Comparison of ENCODE assay signal across 1 cellular context in genomic region chr1:23825076-23825761, GRCh38.
TF ChIP-seq lines count a peak whose summit lies in the region.

Gene HMGCL, minus strand, starts transcription at chr1:23825429. Its CDS starts 14 bp downstream, at chr1:23825415.

TF ChIP-seq in K562, 482 proteins besides CTCF, POLR2A, EP300 and RAD21 (continued from another document and continues in another):
- no peak for TF ChIP-seq MGA (IDR thresholded peaks at IDR 0.05)
- TF ChIP-seq SREBF1 (IDR thresholded peaks at IDR 0.05; ENCODE audit: borderline replicate concordance, low read depth, low read length) = no peak
- TF ChIP-seq SP1 (CRISPR knock-in tag; IDR thresholded peaks at IDR 0.05) = peak; percentile 76
- no peak for TF ChIP-seq PCBP2 (IDR thresholded peaks at IDR 0.05; ENCODE audit: low read depth, low read length, poor library complexity, severe bottlenecking)
- no peak for TF ChIP-seq XRCC4 (IDR thresholded peaks at IDR 0.05; ENCODE audit: extremely low read depth, insufficient read depth, insufficient read length)
- peak; percentile 62 for TF ChIP-seq REST (CRISPR knock-in tag; IDR thresholded peaks at IDR 0.05; ENCODE audit: low read depth)
- TF ChIP-seq ZMIZ1 (IDR thresholded peaks at IDR 0.05; ENCODE audit: low read depth in 2 of 2, low read length in 2 of 2) = no peak
- no peak for TF ChIP-seq ZNF518B (CRISPR knock-in tag; IDR thresholded peaks at IDR 0.05)
- no peak for TF ChIP-seq PTBP1 (IDR thresholded peaks at IDR 0.05; ENCODE audit: low read depth, low read length)
- TF ChIP-seq SMAD3 (CRISPR knock-in tag; conservative IDR thresholded peaks at IDR 0.05) = no peak
- TF ChIP-seq MECOM (CRISPR knock-in tag; IDR thresholded peaks at IDR 0.05) = no peak
- no peak for TF ChIP-seq CGGBP1 (CRISPR knock-in tag; IDR thresholded peaks at IDR 0.05)
- no peak; a peak in 1 of 4 replicates for TF ChIP-seq SIX5 (IDR thresholded peaks at IDR 0.05; ENCODE audit: borderline replicate concordance in 1 of 2, insufficient read depth in 1 of 2, low read depth in 1 of 2, low read length in 2 of 2)
- TF ChIP-seq ELF4 (CRISPR knock-in tag; IDR thresholded peaks at IDR 0.05) = no peak
- peak in 1 of 2 experiments; percentile 30; a peak in 2 of 4 replicates for TF ChIP-seq NRF1 (conservative IDR thresholded peaks at IDR 0.05 in 1 of 2, IDR thresholded peaks at IDR 0.05 in 1 of 2)
- TF ChIP-seq FOS (IDR thresholded peaks at IDR 0.05; ENCODE audit: extremely low read depth, insufficient read length) = no peak
- TF ChIP-seq GATA2 (CRISPR knock-in tag; IDR thresholded peaks at IDR 0.05) = no peak
- no peak for TF ChIP-seq HDGF (IDR thresholded peaks at IDR 0.05)
- TF ChIP-seq KDM4B (IDR thresholded peaks at IDR 0.05; ENCODE audit: borderline replicate concordance in 2 of 2, low read depth in 1 of 2) = peak in 1 of 2 experiments; percentile 78; a peak in 1 of 4 replicates
- no peak for TF ChIP-seq FOXA3 (CRISPR knock-in tag; conservative IDR thresholded peaks at IDR 0.05 in 1 of 2, IDR thresholded peaks at IDR 0.05 in 1 of 2)
- TF ChIP-seq ESRRA (IDR thresholded peaks at IDR 0.05; ENCODE audit: borderline replicate concordance, low read depth) = no peak
- no peak for TF ChIP-seq E2F5 (CRISPR knock-in tag; IDR thresholded peaks at IDR 0.05)
- TF ChIP-seq SMARCB1 (IDR thresholded peaks at IDR 0.05; ENCODE audit: insufficient read length, low read depth) = no peak
- no peak; the same call in 1 of the 2 replicates for TF ChIP-seq GATAD2A (IDR thresholded peaks at IDR 0.05)
- TF ChIP-seq ZNF224 (CRISPR knock-in tag; IDR thresholded peaks at IDR 0.05) = no peak
- TF ChIP-seq POLR2AphosphoS5 (IDR thresholded peaks at IDR 0.05; ENCODE audit: control insufficient read depth, insufficient read depth, low read depth, low read length) = peak; percentile 92
- TF ChIP-seq ZNF561 (CRISPR knock-in tag; conservative IDR thresholded peaks at IDR 0.05) = no peak
- peak; percentile 87 for TF ChIP-seq KLF13 (tag; IDR thresholded peaks at IDR 0.05; ENCODE audit: borderline replicate concordance, low read depth)
- no peak for TF ChIP-seq ZNF277 (CRISPR knock-in tag; IDR thresholded peaks at IDR 0.05; ENCODE audit: borderline replicate concordance)
- no peak for TF ChIP-seq KLF16 (IDR thresholded peaks at IDR 0.05)
- TF ChIP-seq NR4A1 (CRISPR knock-in tag; IDR thresholded peaks at IDR 0.05) = no peak
- no peak for TF ChIP-seq NR4A1 (tag; IDR thresholded peaks at IDR 0.05)
